Comparison of ENCODE assay signal across 16 cellular contexts in genomic region chr1:234672349-234673135, GRCh38.
"Had no signal": no experiment of that assay in that cellular context is flagged by ENCODE, and none has a peak within 500 bp of the region (broad histone marks: within the 10 kb centered on the region; RNA-seq: fewer than 3 reads in every experiment).

No MANE protein-coding gene starts in this region.

- H3K9me3 Mint-ChIP-seq: activated CD4-positive, alpha-beta T cell treated with anti-CD3 and anti-CD28 coated beads, Interleukin-2, amount 10 ng/mL, durations not matched to agents 7 days and 5 days; activated naive CD8-positive, alpha-beta T cell treated with anti-CD3 and anti-CD28 coated beads, Interleukin-2, amount 50 U/mL, for 24 hours; stimulated activated effector memory CD8-positive, alpha-beta T cell treated with anti-CD3 and anti-CD28 coated beads, Interleukin-12 subunit alpha, Interleukin-12 subunit beta, amount 100 ng/mL, for 72 hours had no signal

- DNase-seq: activated CD4-positive, alpha-beta T cell treated with anti-CD3 and anti-CD28 coated beads, Interleukin-2, amount 10 ng/mL, durations not matched to agents 7 days and 5 days; activated CD4-positive, CD25-positive, alpha-beta regulatory T cell; activated naive CD4-positive, alpha-beta T cell; activated naive CD8-positive, alpha-beta T cell treated with anti-CD3 and anti-CD28 coated beads, Interleukin-2, amount 50 U/mL, for 24 hours; activated T-cell treated with anti-CD3 and anti-CD28 coated beads for 4 hours; aorta; cerebellar nuclear complex; effector CD8-positive, alpha-beta T cell; heart left ventricle; left cardiac atrium; naive thymus-derived CD4-positive, alpha-beta T cell; retina; trophoblast cell had no signal

- ATAC-seq: activated naive CD8-positive, alpha-beta T cell treated with anti-CD3 and anti-CD28 coated beads, Interleukin-2, amount 50 U/mL, for 24 hours; heart left ventricle; left cardiac atrium; mucosa of descending colon; naive thymus-derived CD4-positive, alpha-beta T cell; stimulated activated effector memory CD8-positive, alpha-beta T cell treated with anti-CD3 and anti-CD28 coated beads, Interleukin-12 subunit alpha, Interleukin-12 subunit beta, amount 100 ng/mL, for 72 hours had no signal

- H3K4me3 ChIP-seq: breast epithelium, heart left ventricle, mucosa of descending colon had no signal

- H3K36me3 ChIP-seq: breast epithelium, heart left ventricle had no signal

- H3K27ac Mint-ChIP-seq: activated CD4-positive, alpha-beta T cell treated with anti-CD3 and anti-CD28 coated beads, Interleukin-2, amount 10 ng/mL, durations not matched to agents 7 days and 5 days; activated naive CD8-positive, alpha-beta T cell treated with anti-CD3 and anti-CD28 coated beads, Interleukin-2, amount 50 U/mL, for 24 hours; stimulated activated effector memory CD8-positive, alpha-beta T cell treated with anti-CD3 and anti-CD28 coated beads, Interleukin-12 subunit alpha, Interleukin-12 subunit beta, amount 100 ng/mL, for 72 hours had no signal

- H3K9me3 ChIP-seq: breast epithelium, mucosa of descending colon had no signal

- H3K4me1 ChIP-seq: breast epithelium had no signal

- H3K4me3 Mint-ChIP-seq: activated CD4-positive, alpha-beta T cell treated with anti-CD3 and anti-CD28 coated beads, Interleukin-2, amount 10 ng/mL, durations not matched to agents 7 days and 5 days; activated naive CD8-positive, alpha-beta T cell treated with anti-CD3 and anti-CD28 coated beads, Interleukin-2, amount 50 U/mL, for 24 hours; naive thymus-derived CD4-positive, alpha-beta T cell; stimulated activated effector memory CD8-positive, alpha-beta T cell treated with anti-CD3 and anti-CD28 coated beads, Interleukin-12 subunit alpha, Interleukin-12 subunit beta, amount 100 ng/mL, for 72 hours had no signal

- H3K27me3 ChIP-seq: breast epithelium, heart left ventricle had no signal

- H3K27me3 Mint-ChIP-seq: activated CD4-positive, alpha-beta T cell treated with anti-CD3 and anti-CD28 coated beads, Interleukin-2, amount 10 ng/mL, durations not matched to agents 7 days and 5 days; activated naive CD8-positive, alpha-beta T cell treated with anti-CD3 and anti-CD28 coated beads, Interleukin-2, amount 50 U/mL, for 24 hours; naive thymus-derived CD4-positive, alpha-beta T cell had no signal

- H3K36me3 Mint-ChIP-seq: stimulated activated effector memory CD8-positive, alpha-beta T cell treated with anti-CD3 and anti-CD28 coated beads, Interleukin-12 subunit alpha, Interleukin-12 subunit beta, amount 100 ng/mL, for 72 hours had no signal

- H3K27ac ChIP-seq: breast epithelium, heart left ventricle had no signal
